In genomic region chr5:161085081-161085480, GRCh38 we compare ENCODE assay signal across 1 cellular context.
TF ChIP-seq lines count a peak whose summit lies in the region.

No MANE protein-coding gene starts in this region.

TF ChIP-seq in H1, 55 proteins besides CTCF, POLR2A, EP300 and RAD21 (continued from another document):
- TF ChIP-seq CHD7 (IDR thresholded peaks at IDR 0.05; ENCODE audit: insufficient replicate concordance, low read length) (no peak), CHD1 (IDR thresholded peaks at IDR 0.05; ENCODE audit: low read depth, low read length) (no peak), HDAC6 (IDR thresholded peaks at IDR 0.05; ENCODE audit: low read depth, low read length) (no peak), JUN (IDR thresholded peaks at IDR 0.05; ENCODE audit: low read depth, low read length) (no peak), SP2 (IDR thresholded peaks at IDR 0.05; ENCODE audit: low read length) (no peak)
